Comparison of ENCODE assay signal across 11 cellular contexts in the genomic region with DNA sequence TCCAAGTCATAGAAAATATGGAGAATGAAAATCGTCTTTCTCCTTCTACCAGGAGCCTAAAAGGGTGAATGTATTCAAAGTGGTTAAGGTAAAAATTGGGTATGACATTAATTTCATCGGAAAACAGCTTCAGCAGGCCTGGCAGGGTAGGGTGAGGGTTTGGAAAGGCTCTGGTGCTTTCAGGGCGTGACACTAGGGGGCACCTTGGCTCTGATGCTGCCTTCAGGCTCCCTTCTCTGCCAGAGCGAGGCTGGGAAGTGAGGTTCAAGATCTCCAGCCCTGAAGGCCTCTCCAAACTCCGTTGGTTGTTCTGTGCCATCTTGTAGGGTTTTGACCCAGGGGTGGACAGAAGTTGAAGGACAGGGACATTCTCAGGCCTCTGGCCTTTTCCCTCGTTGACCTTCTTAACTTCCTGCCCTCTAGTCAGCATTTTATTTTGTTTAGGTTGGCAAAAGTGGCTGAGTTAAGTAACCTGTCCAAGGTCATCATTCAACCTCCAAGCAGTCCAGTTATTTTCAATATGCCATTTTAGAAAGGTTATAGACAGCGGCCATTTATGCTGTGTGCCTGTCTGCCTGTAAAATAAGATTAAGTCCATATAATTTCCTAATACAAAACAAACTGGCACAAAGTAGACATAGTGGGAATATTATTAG. TPM values are rescaled to one million over a fixed set of nuclear protein-coding genes. Genes with fewer than 3 reads are reported as not detected.
A peak's percentile ranks its signal among the peaks of the same experiment; 100 is the strongest.
DNase-seq lines count a peak whose midpoint lies in the region; ATAC-seq and TF ChIP-seq lines count a peak whose summit lies in the region.
"Had no signal": no experiment of that assay in that cellular context is flagged by ENCODE, and none has a peak within 500 bp of the region (broad histone marks: within the 10 kb centered on the region; RNA-seq: fewer than 3 reads in every experiment).

No MANE protein-coding gene starts in this region.

- POLR2A ChIA-PET in IMR-90 (lab: Charles Lee; ENCODE audit: unreplicated experiment): no interaction called here

- H3K4me3 Mint-ChIP-seq in neural progenitor cell: no peak overlapping the region
- no peak overlapping the region for H3K4me3 Mint-ChIP-seq in activated T-helper 2 cell treated with anti-CD3 and anti-CD28 coated beads, Interferon-gamma antibody, Interleukin-2, Interleukin-4, amounts not matched to agents 10 μg/mL and 5 μg/mL and 100 μg/mL, durations not matched to agents 14 hours and 24 hours and 36 hours (ENCODE audit: low read depth)
- H3K4me3 Mint-ChIP-seq: B cell had no signal

- H3K4ac ChIP-seq in IMR-90 (ENCODE audit: low read depth, low read length): no peak overlapping the region

- H3K4me3 ChIP-seq in IMR-90 (ENCODE audit: insufficient read depth, low read depth, low read length): no peak overlapping the region
- H3K4me3 ChIP-seq in neural progenitor cell: no peak overlapping the region
- no peak overlapping the region for H3K4me3 ChIP-seq in ascending aorta
- H3K4me3 ChIP-seq: MG63 had no signal

- no CpG with 5 or more reads among the region's 7 CpGs for WGBS in IMR-90 (ENCODE audit: extremely low coverage in 2 of 2, insufficient read length in 1 of 2), 2 experiments

- no peak overlapping the region for H3K23ac ChIP-seq in IMR-90 (ENCODE audit: low read depth, low read length)

- H3K36me3 ChIP-seq in IMR-90 (ENCODE audit: control insufficient read depth, insufficient read depth, low read length) (no peaks in the 10 kb centered on the region), neural progenitor cell (no peaks in the 10 kb centered on the region), ascending aorta (no peaks in the 10 kb centered on the region)
- H3K36me3 ChIP-seq: MG63 had no signal

- H3K9me3 Mint-ChIP-seq in neural progenitor cell: no peaks in the 10 kb centered on the region
- H3K9me3 Mint-ChIP-seq in activated T-helper 2 cell treated with anti-CD3 and anti-CD28 coated beads, Interferon-gamma antibody, Interleukin-2, Interleukin-4, amounts not matched to agents 10 μg/mL and 5 μg/mL and 100 μg/mL, durations not matched to agents 14 hours and 24 hours and 36 hours: no peaks in the 10 kb centered on the region

- no peak overlapping the region for H3K4me2 ChIP-seq in IMR-90 (ENCODE audit: low read depth, low read length)
- H3K4me2 ChIP-seq in neural progenitor cell: no peak overlapping the region

- no peak overlapping the region for H4K8ac ChIP-seq in IMR-90 (ENCODE audit: low read depth in 2 of 2, low read length in 2 of 2)

- H3K9me3 ChIP-seq in IMR-90 (ENCODE audit: control insufficient read depth, insufficient read depth, low read length) (no peaks in the 10 kb centered on the region), neural progenitor cell (ENCODE audit: low read depth) (no peaks in the 10 kb centered on the region), ascending aorta (no peaks in the 10 kb centered on the region)
- H3K9me3 ChIP-seq: MG63 had no signal

- TF ChIP-seq RAD21 in IMR-90 (IDR thresholded peaks at IDR 0.05; ENCODE audit: low read length): 0 out of 2 replicates have a peak, but pooled peaks have one; percentile 17

- H2BK5ac ChIP-seq in IMR-90 (ENCODE audit: low read depth, low read length, poor library complexity, severe bottlenecking): no peak overlapping the region

- DNase-seq in NCI-H82 (lab: John Stamatoyannopoulos, UW) (peak; percentile 60), NCI-H82 treated with DMSO at 0.1 percent for 48 hours (lab: John Stamatoyannopoulos, UW; ENCODE audit: unreplicated experiment) (no peak), IMR-90 (no peak), neural progenitor cell (ENCODE audit: low spot score) (peak; percentile 47), ascending aorta (ENCODE audit: low spot score in 2 of 2) (no peak)
- DNase-seq in activated CD4-positive, alpha-beta T cell treated with anti-CD3 and anti-CD28 coated beads, Interleukin-2, amount 50 U/mL, for 48 hours: peak; percentile 25 to 35
- no peak for DNase-seq in activated T-helper 2 cell treated with anti-CD3 and anti-CD28 coated beads, Interferon-gamma antibody, Interleukin-2, Interleukin-4, amounts not matched to agents 10 μg/mL and 5 μg/mL and 100 μg/mL, durations not matched to agents 14 hours and 24 hours and 36 hours (ENCODE audit: low spot score)
- DNase-seq: MG63 had no signal

- no peak overlapping the region for H2BK15ac ChIP-seq in IMR-90 (ENCODE audit: low read depth, low read length)

- TF ChIP-seq POLR2A in IMR-90 (IDR thresholded peaks at IDR 0.05; ENCODE audit: low read depth, low read length): no peak

- CTCF ChIA-PET in IMR-90 (lab: Yijun Ruan, JAX): interaction anchor here (0.6 kb wide), 2 partner anchors 23 to 710 kb away, joined by 3 to 4 read pairs; no protein-coding TSS in a partner anchor

- no peak overlapping the region for H4K5ac ChIP-seq in IMR-90 (ENCODE audit: low read depth, low read length)

- no peaks in the 10 kb centered on the region for H3K9me1 ChIP-seq in IMR-90 (ENCODE audit: insufficient read depth, low read length)

- no peaks in the 10 kb centered on the region for H3K79me2 ChIP-seq in neural progenitor cell (ENCODE audit: low read depth)

- H3F3A ChIP-seq in neural progenitor cell (ENCODE audit: low read depth): no peaks in the 10 kb centered on the region

- H3K27ac ChIP-seq in IMR-90 (ENCODE audit: insufficient read depth, low read length) (no peak overlapping the region), neural progenitor cell (no peak overlapping the region), ascending aorta (no peak overlapping the region)

- no peak overlapping the region for H2BK120ac ChIP-seq in IMR-90 (ENCODE audit: low read depth, low read length)

- no peak overlapping the region for H3K27ac Mint-ChIP-seq in neural progenitor cell
- no peak overlapping the region for H3K27ac Mint-ChIP-seq in activated T-helper 2 cell treated with anti-CD3 and anti-CD28 coated beads, Interferon-gamma antibody, Interleukin-2, Interleukin-4, amounts not matched to agents 10 μg/mL and 5 μg/mL and 100 μg/mL, durations not matched to agents 14 hours and 24 hours and 36 hours
- H3K27ac Mint-ChIP-seq: B cell had no signal

- no peak overlapping the region for H3K14ac ChIP-seq in IMR-90 (replicated peaks; ENCODE audit: low read depth, low read length)

- no peaks in the 10 kb centered on the region for H3K27me3 Mint-ChIP-seq in neural progenitor cell (ENCODE audit: insufficient read depth, low read depth)
- peaks cover 7% of the 10 kb centered on the region for H3K27me3 Mint-ChIP-seq in activated T-helper 2 cell treated with anti-CD3 and anti-CD28 coated beads, Interferon-gamma antibody, Interleukin-2, Interleukin-4, amounts not matched to agents 10 μg/mL and 5 μg/mL and 100 μg/mL, durations not matched to agents 14 hours and 24 hours and 36 hours (ENCODE audit: low read depth)
- H3K27me3 Mint-ChIP-seq: B cell had no signal

- H2BK20ac ChIP-seq in IMR-90 (ENCODE audit: low read depth, low read length): no peak overlapping the region

- no peaks in the 10 kb centered on the region for H3K27me3 ChIP-seq in IMR-90 (ENCODE audit: control insufficient read depth, insufficient read depth, low read length)
- no peaks in the 10 kb centered on the region for H3K27me3 ChIP-seq in neural progenitor cell
- no peaks in the 10 kb centered on the region for H3K27me3 ChIP-seq in ascending aorta
- H3K27me3 ChIP-seq: MG63 had no signal

- H3K79me1 ChIP-seq in IMR-90 (ENCODE audit: low read depth in 1 of 2, low read length in 2 of 2): no peaks in the 10 kb centered on the region

- H3K18ac ChIP-seq in IMR-90 (ENCODE audit: low read depth, low read length): no peak overlapping the region

- H2AFZ ChIP-seq in IMR-90 (replicated peaks; ENCODE audit: low read length, poor library complexity) (no peak overlapping the region), neural progenitor cell (replicated peaks) (no peak overlapping the region)

- no peak overlapping the region for H2AK9ac ChIP-seq in IMR-90 (replicated peaks; ENCODE audit: low read depth, low read length, poor library complexity)

- no peak overlapping the region for H2AK5ac ChIP-seq in IMR-90 (ENCODE audit: low read depth, low read length)

- H4K20me1 ChIP-seq in IMR-90 (ENCODE audit: insufficient read depth, low read length): no peaks in the 10 kb centered on the region
- no peaks in the 10 kb centered on the region for H4K20me1 ChIP-seq in neural progenitor cell (ENCODE audit: low read depth)

- H3K4me1 Mint-ChIP-seq in neural progenitor cell: no peaks in the 10 kb centered on the region
- H3K4me1 Mint-ChIP-seq in activated T-helper 2 cell treated with anti-CD3 and anti-CD28 coated beads, Interferon-gamma antibody, Interleukin-2, Interleukin-4, amounts not matched to agents 10 μg/mL and 5 μg/mL and 100 μg/mL, durations not matched to agents 14 hours and 24 hours and 36 hours (ENCODE audit: low read depth): peaks cover 10% of the 10 kb centered on the region

- intact Hi-C loops in IMR-90 (cut with micrococcal nuclease): no loop called here
- intact Hi-C loops in ascending aorta (cut with DNase I): no loop called here
- intact Hi-C loops in activated T-helper 2 cell treated with anti-CD3 and anti-CD28 coated beads, Interferon-gamma antibody, Interleukin-2, Interleukin-4, amounts not matched to agents 10 μg/mL and 5 μg/mL and 100 μg/mL, durations not matched to agents 14 hours and 24 hours and 36 hours (cut with micrococcal nuclease): loop anchor here (2.0 kb wide), 1 partner anchor 75 kb away; no protein-coding TSS in a partner anchor

- H3K9ac ChIP-seq in IMR-90 (ENCODE audit: low read depth, low read length) (no peak overlapping the region), neural progenitor cell (no peak overlapping the region)

- no peak for ATAC-seq in IMR-90 (ENCODE audit: low read depth)
- ATAC-seq in GM21737 (IDR thresholded peaks at IDR 0.05; ENCODE audit: unreplicated experiment): no peak
- ATAC-seq: activated CD4-positive, CD25-positive, alpha-beta regulatory T cell treated with anti-CD3 and anti-CD28 coated beads, Interleukin-2, amount 50 U/mL, for 24 hours had no signal

- dilution Hi-C loops in IMR-90 (cut with HindIII; ENCODE audit: low sequenced_read_pairs, unreplicated experiment): no loop called here

- no peaks in the 10 kb centered on the region for H3K36me3 Mint-ChIP-seq in neural progenitor cell
- no peaks in the 10 kb centered on the region for H3K36me3 Mint-ChIP-seq in activated T-helper 2 cell treated with anti-CD3 and anti-CD28 coated beads, Interferon-gamma antibody, Interleukin-2, Interleukin-4, amounts not matched to agents 10 μg/mL and 5 μg/mL and 100 μg/mL, durations not matched to agents 14 hours and 24 hours and 36 hours (ENCODE audit: low read depth)

- in situ Hi-C loops in IMR-90 (cut with MboI; ENCODE audit: low sequenced_read_pairs): no loop called here

- H3K56ac ChIP-seq in IMR-90 (ENCODE audit: extremely low read depth, insufficient read depth, low read length): no peak overlapping the region

- H3K4me1 ChIP-seq in IMR-90 (ENCODE audit: control insufficient read depth, insufficient read depth, low read length): no peaks in the 10 kb centered on the region
- no peaks in the 10 kb centered on the region for H3K4me1 ChIP-seq in neural progenitor cell
- H3K4me1 ChIP-seq in ascending aorta: no peaks in the 10 kb centered on the region

- TF ChIP-seq CTCF in IMR-90 (conservative IDR thresholded peaks at IDR 0.05; ENCODE audit: low read depth, low read length): peak; percentile 26; the same call in 1 of the 2 replicates
- TF ChIP-seq CTCF in neural progenitor cell (IDR thresholded peaks at IDR 0.05): peak; percentile 58
- TF ChIP-seq CTCF in ascending aorta (IDR thresholded peaks at IDR 0.05): no peak

- H4K91ac ChIP-seq in IMR-90 (ENCODE audit: insufficient read depth, low read depth, low read length): no peak overlapping the region

- BruUV-seq in IMR-90 (replicated peaks; lab: Mats Ljungman, UMichigan): no TSS peak

RNA-seq across cellular contexts. Expression of gene EML6, which starts 40.3 kb away (rescaled TPM):
- total RNA-seq in IMR-90 (2012; rRNA removed) (0.18 and 0.28 TPM in 2 replicates), neural progenitor cell (ENCODE audit: low replicate concordance) (0.39 and 1.6 TPM in 2 replicates), ascending aorta (not detected)
- polyA plus RNA-seq in IMR-90 (2012; rRNA removed): 0.14 and 0.19 TPM in 2 replicates
- 0.02 and 0.05 TPM in 2 replicates for polyA plus RNA-seq in IMR-90 (2012; cell fraction: cytosol; rRNA removed)
- polyA plus RNA-seq in IMR-90 (2012; cell fraction: nucleus; rRNA removed; ENCODE audit: low replicate concordance): 0.24 and 0.56 TPM in 2 replicates
- total RNA-seq in activated T-helper 2 cell treated with anti-CD3 and anti-CD28 coated beads, Interferon-gamma antibody, Interleukin-2, Interleukin-4, amounts not matched to agents 10 μg/mL and 5 μg/mL and 100 μg/mL, durations not matched to agents 14 hours and 24 hours and 36 hours: 0.23 and 0.25 TPM in 2 replicates

Comparison
In these comparisons a context has a peak if more than half of its experiments do, and no peak if none do; other contexts are left out.
1. DNase-seq: peak in NCI-H82 (single experiment), activated CD4-positive, alpha-beta T cell treated with anti-CD3 and anti-CD28 coated beads, Interleukin-2, amount 50 U/mL, for 48 hours (2 of 2) and neural progenitor cell (single experiment); none in NCI-H82 treated with DMSO at 0.1 percent for 48 hours (single experiment), IMR-90 (single experiment), ascending aorta (0 of 2) and activated T-helper 2 cell treated with anti-CD3 and anti-CD28 coated beads, Interferon-gamma antibody, Interleukin-2, Interleukin-4, amounts not matched to agents 10 μg/mL and 5 μg/mL and 100 μg/mL, durations not matched to agents 14 hours and 24 hours and 36 hours (single experiment).
2. CTCF ChIP-seq: peak in IMR-90 (single experiment) and neural progenitor cell (single experiment); none in ascending aorta (0 of 3).